ENCODE assay signal across 2 cellular contexts in genomic region chr7:65924193-65924592, GRCh38.
TF ChIP-seq lines count a peak whose summit lies in the region.

No MANE protein-coding gene starts in this region.

TF ChIP-seq in IMR-90, 13 proteins besides CTCF, POLR2A, EP300 and RAD21:
- no peak for TF ChIP-seq MXI1 (IDR thresholded peaks at IDR 0.05; ENCODE audit: borderline replicate concordance, low read depth, low read length)
- TF ChIP-seq FOS (IDR thresholded peaks at IDR 0.05; ENCODE audit: low read depth, low read length), result no peak
- TF ChIP-seq MAZ (IDR thresholded peaks at IDR 0.05; ENCODE audit: borderline replicate concordance, low read depth, low read length), result no peak
- no peak for TF ChIP-seq SMC3 (IDR thresholded peaks at IDR 0.05; ENCODE audit: low read depth, low read length)
- TF ChIP-seq RCOR1 (IDR thresholded peaks at IDR 0.05; ENCODE audit: insufficient replicate concordance, low read length), result no peak
- TF ChIP-seq ELK1 (IDR thresholded peaks at IDR 0.05; ENCODE audit: borderline replicate concordance, low read depth, low read length), result no peak
- no peak for TF ChIP-seq USF2 (IDR thresholded peaks at IDR 0.05; ENCODE audit: low read depth, low read length)
- no peak for TF ChIP-seq CEBPB (IDR thresholded peaks at IDR 0.05; ENCODE audit: low read depth, low read length)
- TF ChIP-seq MAFK (IDR thresholded peaks at IDR 0.05; ENCODE audit: low read depth, low read length), result no peak
- TF ChIP-seq BHLHE40 (IDR thresholded peaks at IDR 0.05; ENCODE audit: low read depth, low read length), result no peak
- no peak for TF ChIP-seq CHD1 (IDR thresholded peaks at IDR 0.05; ENCODE audit: low read depth, low read length)
- no peak for TF ChIP-seq RFX5 (IDR thresholded peaks at IDR 0.05; ENCODE audit: low read depth, low read length)
- no peak for TF ChIP-seq NFE2L2 (IDR thresholded peaks at IDR 0.05; ENCODE audit: low read depth, low read length)

TF ChIP-seq in K562, 482 proteins besides CTCF, POLR2A, EP300 and RAD21:
- TF ChIP-seq KAT2B (IDR thresholded peaks at IDR 0.05; ENCODE audit: low read depth, low read length), result no peak
- 0 out of 2 replicates have a peak, but pooled peaks have one; percentile 34 for TF ChIP-seq ZBTB40 (IDR thresholded peaks at IDR 0.05)
- no peak for TF ChIP-seq ZBTB40 (CRISPR knock-in tag; IDR thresholded peaks at IDR 0.05)
